In the genomic region with DNA sequence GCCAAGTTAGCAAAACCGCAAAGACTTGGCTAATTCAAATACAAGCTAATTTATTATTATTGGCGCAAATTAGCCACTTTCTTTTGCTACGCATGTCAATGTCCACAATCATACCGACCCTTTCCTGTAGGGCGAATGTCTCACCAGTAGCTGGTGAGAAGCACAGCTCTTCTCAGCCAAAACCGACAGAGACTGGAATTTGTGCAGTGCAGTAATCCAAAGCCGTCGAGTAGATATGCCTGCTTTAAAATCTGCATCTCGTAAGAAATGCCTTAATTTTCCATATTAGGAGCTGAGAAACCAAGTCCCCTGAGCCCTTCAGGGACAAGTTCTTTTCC, we compare ENCODE assay signal across 8 cellular contexts. TPM values are rescaled to one million over a fixed set of nuclear protein-coding genes. Genes with fewer than 3 reads are reported as not detected.
DNase-seq lines count a peak whose midpoint lies in the region; ATAC-seq and TF ChIP-seq lines count a peak whose summit lies in the region.

No MANE protein-coding gene starts in this region.

- peak; percentile 27 for DNase-seq in DMS 273 treated with DMSO at 0.1 percent for 48 hours (lab: John Stamatoyannopoulos, UW)
- no peak for DNase-seq in Jurkat, Clone E6-1 (ENCODE audit: low read depth, low spot score)
- DNase-seq in activated naive CD4-positive, alpha-beta T cell treated with anti-CD3 and anti-CD28 coated beads, Interleukin-2, amount 50 U/mL, for 72 hours (ENCODE audit: low spot score in 2 of 2) = no peak
- DNase-seq in right atrium auricular region (ENCODE audit: low spot score) = no peak
- DNase-seq in UCSD-AML1 (lab: John Stamatoyannopoulos, UW; ENCODE audit: unreplicated experiment) = no peak
- DNase-seq in NCI-H1930 (lab: John Stamatoyannopoulos, UW) = no peak

- peak overlapping the region; percentile 83 for H3K4me3 ChIP-seq in Jurkat, Clone E6-1 (ENCODE audit: low read length)
- H3K4me3 ChIP-seq in right atrium auricular region = peak overlapping the region; percentile 79 to 81
- H3K4me3 ChIP-seq in skeletal muscle tissue (ENCODE audit: low read length in 3 of 3) = peak overlapping the region; percentile 86 to 92 (median 92)

- peak; percentile 5 for ATAC-seq in GM19328 (IDR thresholded peaks at IDR 0.05; ENCODE audit: unreplicated experiment)
- peak; percentile 8 to 13 for ATAC-seq in activated naive CD4-positive, alpha-beta T cell treated with anti-CD3 and anti-CD28 coated beads, Interleukin-2, amount 50 U/mL, for 72 hours

- no peak for TF ChIP-seq CTCF in right atrium auricular region (IDR thresholded peaks at IDR 0.05)

- no peaks in the 10 kb centered on the region for H3K36me3 ChIP-seq in right atrium auricular region
- H3K36me3 ChIP-seq in skeletal muscle tissue (ENCODE audit: control insufficient read depth in 3 of 3, insufficient read depth in 3 of 3, low read length in 3 of 3) = no peaks in the 10 kb centered on the region

- H3K9me3 ChIP-seq in right atrium auricular region (no peaks in the 10 kb centered on the region), skeletal muscle tissue (ENCODE audit: control insufficient read depth in 3 of 3, low read length in 3 of 3) (no peaks in the 10 kb centered on the region)

- H3K4me1 ChIP-seq in right atrium auricular region = peaks cover 0 to 32% of the 10 kb centered on the region in 2 donors
- H3K4me1 ChIP-seq in skeletal muscle tissue (ENCODE audit: control insufficient read depth in 3 of 3, insufficient read depth in 3 of 3, low read length in 3 of 3) = peaks cover 23 to 30% (median 29%) of the 10 kb centered on the region in 3 donors

- H3K9me3 Mint-ChIP-seq in activated naive CD4-positive, alpha-beta T cell treated with anti-CD3 and anti-CD28 coated beads, Interleukin-2, amount 50 U/mL, for 72 hours = peaks cover 0 to 8% of the 10 kb centered on the region in 2 donors

- H3K27ac ChIP-seq in right atrium auricular region (peak overlapping the region; percentile 97 to 98), skeletal muscle tissue (ENCODE audit: low read depth, low read length) (peak overlapping the region; percentile 96)

- no peaks in the 10 kb centered on the region for H3K27me3 ChIP-seq in right atrium auricular region
- H3K27me3 ChIP-seq in skeletal muscle tissue (ENCODE audit: control insufficient read depth in 3 of 3, insufficient read depth in 3 of 3, low read length in 3 of 3) = no peaks in the 10 kb centered on the region

- H3K27ac Mint-ChIP-seq in activated naive CD4-positive, alpha-beta T cell treated with anti-CD3 and anti-CD28 coated beads, Interleukin-2, amount 50 U/mL, for 72 hours = peak overlapping the region; percentile 91 to 95

- H3K9ac ChIP-seq in skeletal muscle tissue (ENCODE audit: low read depth in 1 of 3, low read length in 3 of 3) = peak overlapping the region; percentile 84 to 94 (median 93)

- H3K36me3 Mint-ChIP-seq in activated naive CD4-positive, alpha-beta T cell treated with anti-CD3 and anti-CD28 coated beads, Interleukin-2, amount 50 U/mL, for 72 hours = peaks cover 6 to 8% of the 10 kb centered on the region in 2 donors

RNA-seq across cellular contexts. Expression of gene MINDY2, which starts 0.6 kb away (rescaled TPM):
- polyA plus RNA-seq in Jurkat, Clone E6-1 (2012; ENCODE audit: insufficient read depth, insufficient read length) = 3.9 TPM
- 10 to 100 TPM; 10.7 to 14.6 TPM for total RNA-seq in activated naive CD4-positive, alpha-beta T cell treated with anti-CD3 and anti-CD28 coated beads, Interleukin-2, amount 50 U/mL, for 72 hours
- total RNA-seq in right atrium auricular region (10 to 100 TPM; 20.1 to 30.0 TPM), skeletal muscle tissue (9.4 TPM)

RNA-seq across cellular contexts. Expression of gene ADAM10, which starts 21.0 kb away (rescaled TPM):
- polyA plus RNA-seq in Jurkat, Clone E6-1 (2012; ENCODE audit: insufficient read depth, insufficient read length) = 101 TPM
- total RNA-seq in activated naive CD4-positive, alpha-beta T cell treated with anti-CD3 and anti-CD28 coated beads, Interleukin-2, amount 50 U/mL, for 72 hours = 10 to 100 TPM; 78.8 to 92.8 TPM
- total RNA-seq in right atrium auricular region = 10 to 100 TPM; 40.8 to 42.0 TPM
- 50.1 TPM for total RNA-seq in skeletal muscle tissue
